Comparison of ENCODE assay signal across 22 cellular contexts in the genomic region with DNA sequence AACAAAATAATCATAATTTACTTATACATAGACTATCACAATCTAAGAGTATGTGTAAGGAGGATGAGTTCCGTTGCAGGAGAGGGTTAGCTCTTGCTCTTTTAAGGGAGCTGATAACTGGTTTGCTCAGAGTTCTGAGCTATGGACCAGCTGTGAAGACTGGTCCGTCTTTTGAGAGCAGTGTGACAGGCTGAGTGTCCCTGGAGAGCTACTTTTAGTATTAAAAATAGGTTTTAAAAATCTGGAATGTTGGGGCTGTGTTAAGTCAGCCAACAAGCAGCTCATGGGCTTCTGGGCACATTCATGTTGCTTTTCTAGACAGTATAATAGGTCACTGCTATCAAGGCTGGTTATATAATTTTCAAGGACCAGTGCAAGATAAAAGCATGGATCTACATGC. TPM values are rescaled to one million over a fixed set of nuclear protein-coding genes. Genes with fewer than 3 reads are reported as not detected.
A peak's percentile ranks its signal among the peaks of the same experiment; 100 is the strongest.
DNase-seq lines count a peak whose midpoint lies in the region; ATAC-seq and TF ChIP-seq lines count a peak whose summit lies in the region.
"Had no signal": no experiment of that assay in that cellular context is flagged by ENCODE, and none has a peak within 500 bp of the region (broad histone marks: within the 10 kb centered on the region; RNA-seq: fewer than 3 reads in every experiment).

No MANE protein-coding gene starts in this region.

- no peak overlapping the region for H3K4me2 ChIP-seq in GM23338
- H3K4me2 ChIP-seq: PC-9 had no signal

- H3K27ac ChIP-seq in GM23338 (ENCODE audit: low read depth) (no peak overlapping the region), gastrocnemius medialis (peak overlapping the region; percentile 67 to 77 (median 72))
- H3K27ac ChIP-seq: PC-9 had no signal

- no peak for TF ChIP-seq POLR2A in gastrocnemius medialis (IDR thresholded peaks at IDR 0.05)

- no peaks in the 10 kb centered on the region for H4K20me1 ChIP-seq in GM23338 (replicated peaks; ENCODE audit: insufficient read depth)

- peaks cover 5% of the 10 kb centered on the region; the same call in 1 of the 3 replicates for H3K9me3 Mint-ChIP-seq in GM23338

- 0 out of 2 replicates have a peak, but pooled peaks cover 5% of the 10 kb centered on the region for H3K9me2 ChIP-seq in GM23338 (ENCODE audit: insufficient read depth)

- ATAC-seq in GM23338 (peak; percentile 21; the same call in 1 of the 3 replicates), left cardiac atrium (peak; percentile 57 to 62), gastrocnemius medialis (peak in 1 of 2 donors; percentile 13), GM21576 (IDR thresholded peaks at IDR 0.05; ENCODE audit: unreplicated experiment) (no peak), HG03045 (IDR thresholded peaks at IDR 0.05; ENCODE audit: unreplicated experiment) (no peak)
- ATAC-seq: HepG2 had no signal

- H3K4me3 ChIP-seq in GM23338 (no peak overlapping the region), gastrocnemius medialis (peak overlapping the region in 1 of 4 donors; percentile 27)
- H3K4me3 ChIP-seq: PC-9 had no signal

- H3K4me1 Mint-ChIP-seq in GM23338 = peaks cover 25% of the 10 kb centered on the region
- H3K4me1 Mint-ChIP-seq: CD4-positive, alpha-beta memory T cell had no signal

- H3K4me3 Mint-ChIP-seq in GM23338 = no peak overlapping the region
- H3K4me3 Mint-ChIP-seq: CD4-positive, alpha-beta memory T cell had no signal

- no peak overlapping the region for H3K27ac Mint-ChIP-seq in GM23338
- H3K27ac Mint-ChIP-seq: CD4-positive, alpha-beta memory T cell had no signal

- TF ChIP-seq CTCF in GM23338 (conservative IDR thresholded peaks at IDR 0.05; ENCODE audit: low read depth in 2 of 2) (no peak), gastrocnemius medialis (IDR thresholded peaks at IDR 0.05 in 4 of 5, conservative IDR thresholded peaks at IDR 0.05 in 1 of 5) (no peak)

- in situ Hi-C loops in gastrocnemius medialis (cut with MboI; ENCODE audit: low sequenced_read_pairs in 4 of 4) = no loop called here

- intact Hi-C loops in left cardiac atrium (cut with DNase I) (no loop called here), gastrocnemius medialis (cut with DNase I; ENCODE audit: low total_unique reads) (loop anchor here (5.0 kb wide), 2 partner anchors 120 to 230 kb away; no protein-coding TSS in a partner anchor)

- H3K27me3 ChIP-seq in GM23338 (ENCODE audit: insufficient read depth) (no peaks in the 10 kb centered on the region), gastrocnemius medialis (no peaks in the 10 kb centered on the region)

- no peaks in the 10 kb centered on the region for H3F3A ChIP-seq in GM23338 (replicated peaks; ENCODE audit: low read depth)

- no peaks in the 10 kb centered on the region for H3K36me3 Mint-ChIP-seq in GM23338 (ENCODE audit: low read depth)
- H3K36me3 Mint-ChIP-seq: CD4-positive, alpha-beta memory T cell had no signal

- H3K4me1 ChIP-seq in GM23338 (ENCODE audit: insufficient read depth) (no peaks in the 10 kb centered on the region; the same call in 1 of the 2 replicates), gastrocnemius medialis (peaks cover 39 to 40% of the 10 kb centered on the region in 2 donors)

- H3K36me3 ChIP-seq in GM23338 (ENCODE audit: insufficient read depth) (no peaks in the 10 kb centered on the region), gastrocnemius medialis (no peaks in the 10 kb centered on the region)

- peaks cover 8% of the 10 kb centered on the region for H3K27me3 Mint-ChIP-seq in GM23338 (ENCODE audit: insufficient read depth, low read depth, poor library complexity)

- H3K79me2 ChIP-seq in GM23338 (replicated peaks; ENCODE audit: insufficient read depth) = no peaks in the 10 kb centered on the region

- DNase-seq in GM23338 (ENCODE audit: low spot score) (no peak), cerebellar cortex (ENCODE audit: low spot score) (peak; percentile 33), left cardiac atrium (no peak), gastrocnemius medialis (no peak), NCI-H2171 (lab: John Stamatoyannopoulos, UW) (no peak)
- DNase-seq: CD4-positive, alpha-beta memory T cell; COR-L47; EL; GF-D8; Karpas-422; NCI-H1436; NCI-H187 treated with DMSO at 0.1 percent for 48 hours; NCI-H446 treated with DMSO at 0.1 percent for 48 hours; NCI-H526; PC-9 had no signal

- H3K9me3 ChIP-seq in gastrocnemius medialis = no peaks in the 10 kb centered on the region

- no peak overlapping the region for H2AFZ ChIP-seq in GM23338
- H2AFZ ChIP-seq: PC-9 had no signal

TF ChIP-seq in GM23338, 12 proteins besides CTCF, POLR2A, EP300 and RAD21 (continues in another document):
- TF ChIP-seq, protein P1, sequence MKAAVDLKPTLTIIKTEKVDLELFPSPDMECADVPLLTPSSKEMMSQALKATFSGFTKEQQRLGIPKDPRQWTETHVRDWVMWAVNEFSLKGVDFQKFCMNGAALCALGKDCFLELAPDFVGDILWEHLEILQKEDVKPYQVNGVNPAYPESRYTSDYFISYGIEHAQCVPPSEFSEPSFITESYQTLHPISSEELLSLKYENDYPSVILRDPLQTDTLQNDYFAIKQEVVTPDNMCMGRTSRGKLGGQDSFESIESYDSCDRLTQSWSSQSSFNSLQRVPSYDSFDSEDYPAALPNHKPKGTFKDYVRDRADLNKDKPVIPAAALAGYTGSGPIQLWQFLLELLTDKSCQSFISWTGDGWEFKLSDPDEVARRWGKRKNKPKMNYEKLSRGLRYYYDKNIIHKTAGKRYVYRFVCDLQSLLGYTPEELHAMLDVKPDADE (IDR thresholded peaks at IDR 0.05) = no peak
- TF ChIP-seq EZH2phosphoT487 (IDR thresholded peaks at IDR 0.05; ENCODE audit: unreplicated experiment) (no peak), ZNF331 (CRISPR knock-in tag; IDR thresholded peaks at IDR 0.05; ENCODE audit: low read depth) (no peak), CREB1 (CRISPR knock-in tag; IDR thresholded peaks at IDR 0.05; ENCODE audit: low read depth) (no peak)
- TF ChIP-seq, protein P2, sequence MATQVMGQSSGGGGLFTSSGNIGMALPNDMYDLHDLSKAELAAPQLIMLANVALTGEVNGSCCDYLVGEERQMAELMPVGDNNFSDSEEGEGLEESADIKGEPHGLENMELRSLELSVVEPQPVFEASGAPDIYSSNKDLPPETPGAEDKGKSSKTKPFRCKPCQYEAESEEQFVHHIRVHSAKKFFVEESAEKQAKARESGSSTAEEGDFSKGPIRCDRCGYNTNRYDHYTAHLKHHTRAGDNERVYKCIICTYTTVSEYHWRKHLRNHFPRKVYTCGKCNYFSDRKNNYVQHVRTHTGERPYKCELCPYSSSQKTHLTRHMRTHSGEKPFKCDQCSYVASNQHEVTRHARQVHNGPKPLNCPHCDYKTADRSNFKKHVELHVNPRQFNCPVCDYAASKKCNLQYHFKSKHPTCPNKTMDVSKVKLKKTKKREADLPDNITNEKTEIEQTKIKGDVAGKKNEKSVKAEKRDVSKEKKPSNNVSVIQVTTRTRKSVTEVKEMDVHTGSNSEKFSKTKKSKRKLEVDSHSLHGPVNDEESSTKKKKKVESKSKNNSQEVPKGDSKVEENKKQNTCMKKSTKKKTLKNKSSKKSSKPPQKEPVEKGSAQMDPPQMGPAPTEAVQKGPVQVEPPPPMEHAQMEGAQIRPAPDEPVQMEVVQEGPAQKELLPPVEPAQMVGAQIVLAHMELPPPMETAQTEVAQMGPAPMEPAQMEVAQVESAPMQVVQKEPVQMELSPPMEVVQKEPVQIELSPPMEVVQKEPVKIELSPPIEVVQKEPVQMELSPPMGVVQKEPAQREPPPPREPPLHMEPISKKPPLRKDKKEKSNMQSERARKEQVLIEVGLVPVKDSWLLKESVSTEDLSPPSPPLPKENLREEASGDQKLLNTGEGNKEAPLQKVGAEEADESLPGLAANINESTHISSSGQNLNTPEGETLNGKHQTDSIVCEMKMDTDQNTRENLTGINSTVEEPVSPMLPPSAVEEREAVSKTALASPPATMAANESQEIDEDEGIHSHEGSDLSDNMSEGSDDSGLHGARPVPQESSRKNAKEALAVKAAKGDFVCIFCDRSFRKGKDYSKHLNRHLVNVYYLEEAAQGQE (IDR thresholded peaks at IDR 0.05; ENCODE audit: unreplicated experiment) = no peak

RNA-seq across cellular contexts. Expression of a gene that starts 41.5 kb away (rescaled TPM):
- total RNA-seq in GM23338 (2014; rRNA removed; shearing (Covaris generic)) = 22.7 and 32.9 TPM in 2 replicates
- 9.2 and 9.9 TPM in 2 replicates for polyA plus RNA-seq in GM23338 (2016; fragmentation: Nextera tagmentation; extraction: Ambion mirVana)
- total RNA-seq in left cardiac atrium (10 to 100 TPM; 26.2 to 26.5 TPM), gastrocnemius medialis (10 to 100 TPM; 10.3 to 39.2 (median 20.0) TPM)

RNA-seq across cellular contexts. Expression of a gene that starts 49.8 kb away (rescaled TPM):
- not detected in 2 replicates for total RNA-seq in GM23338 (2014; rRNA removed; shearing (Covaris generic))
- polyA plus RNA-seq in GM23338 (2016; fragmentation: Nextera tagmentation; extraction: Ambion mirVana) = not detected in 2 replicates
- total RNA-seq in left cardiac atrium (under 1 TPM in 1 of 2 donors, not detected in 1; 0.50 TPM), gastrocnemius medialis (not detected)
- total RNA-seq: A673; CD4-positive, alpha-beta memory T cell; HepG2; HT1080; M059J; PC-9; RPMI7951 had no signal
- polyA plus RNA-seq: CD4-positive, alpha-beta memory T cell; HepG2 had no signal

Comparison
In these comparisons a context has a peak if more than half of its experiments do, and no peak if none do; other contexts are left out.
1. ATAC-seq: peak in GM23338 (single experiment) and left cardiac atrium (2 of 2); none in GM21576 (single experiment) and HG03045 (single experiment).